11 cellular contexts compared by ENCODE assay signal in genomic region chr1:79079770-79080169, GRCh38.
DNase-seq lines count a peak whose midpoint lies in the region; TF ChIP-seq lines count a peak whose summit lies in the region.
"Had no signal": no experiment of that assay in that cellular context is flagged by ENCODE, and none has a peak within 500 bp of the region (broad histone marks: within the 10 kb centered on the region; RNA-seq: fewer than 3 reads in every experiment).

No MANE protein-coding gene starts in this region.

- no peak overlapping the region for H2BK120ac ChIP-seq in mesendoderm (ENCODE audit: low read depth, low read length)

- no peak overlapping the region for H3K23ac ChIP-seq in mesendoderm (ENCODE audit: low read length)

- H3K4me3 ChIP-seq in mesendoderm (ENCODE audit: low read length) = no peak overlapping the region
- no peak overlapping the region for H3K4me3 ChIP-seq in esophagus squamous epithelium
- H3K4me3 ChIP-seq: upper lobe of left lung had no signal

- H3K79me2 ChIP-seq in mesendoderm (ENCODE audit: control insufficient read depth, insufficient read depth, low read length) = no peaks in the 10 kb centered on the region

- no peak for TF ChIP-seq POLR2A in esophagus squamous epithelium (IDR thresholded peaks at IDR 0.05)

- H3K27ac ChIP-seq in mesendoderm (ENCODE audit: low read depth, low read length) (no peak overlapping the region), esophagus squamous epithelium (no peak overlapping the region)
- H3K27ac ChIP-seq: upper lobe of left lung had no signal

- intact Hi-C loops in esophagus squamous epithelium (cut with DNase I) = no loop called here

- H3K27me3 Mint-ChIP-seq in endothelial cell (ENCODE audit: unreplicated experiment) = no peaks in the 10 kb centered on the region
- H3K27me3 Mint-ChIP-seq: brain, progenitor cell of endocrine pancreas had no signal

- H3K4me2 ChIP-seq in mesendoderm (ENCODE audit: low read length) = no peak overlapping the region

- no peaks in the 10 kb centered on the region for H3K36me3 Mint-ChIP-seq in endothelial cell (ENCODE audit: low read depth, unreplicated experiment)
- H3K36me3 Mint-ChIP-seq: brain had no signal

- peaks cover 32% of the 10 kb centered on the region for H3K4me1 Mint-ChIP-seq in endothelial cell (ENCODE audit: unreplicated experiment)

- no peaks in the 10 kb centered on the region for H3K9me3 ChIP-seq in esophagus squamous epithelium
- H3K9me3 ChIP-seq: upper lobe of left lung had no signal

- H3K27me3 ChIP-seq in mesendoderm (ENCODE audit: insufficient read depth, low read length, poor library complexity) (no peaks in the 10 kb centered on the region), esophagus squamous epithelium (no peaks in the 10 kb centered on the region)
- H3K27me3 ChIP-seq: upper lobe of left lung had no signal

- peaks cover 3% of the 10 kb centered on the region for H3K4me1 ChIP-seq in mesendoderm (ENCODE audit: control insufficient read depth, low read depth, low read length)
- H3K4me1 ChIP-seq in esophagus squamous epithelium = no peaks in the 10 kb centered on the region

- H4K8ac ChIP-seq in mesendoderm (ENCODE audit: low read depth, low read length) = no peak overlapping the region

- H3K9ac ChIP-seq in mesendoderm (ENCODE audit: low read length) = no peak overlapping the region

- no peak overlapping the region for H3K56ac ChIP-seq in mesendoderm (ENCODE audit: low read length)

- peak overlapping the region; percentile 95 for H3K27ac Mint-ChIP-seq in endothelial cell (ENCODE audit: unreplicated experiment)
- H3K27ac Mint-ChIP-seq: progenitor cell of endocrine pancreas had no signal

- no peaks in the 10 kb centered on the region for H3K79me1 ChIP-seq in mesendoderm (ENCODE audit: low read length)

- H4K5ac ChIP-seq in mesendoderm (ENCODE audit: low read length) = no peak overlapping the region

- H3K4me3 Mint-ChIP-seq in endothelial cell (ENCODE audit: unreplicated experiment) = peak overlapping the region; percentile 10
- H3K4me3 Mint-ChIP-seq: brain had no signal

- no peak overlapping the region for H2BK15ac ChIP-seq in mesendoderm (replicated peaks; ENCODE audit: low read depth)

- DNase-seq in DMS 273 treated with DMSO at 0.1 percent for 48 hours (lab: John Stamatoyannopoulos, UW) (peak; percentile 41), MV-4-11 (lab: John Stamatoyannopoulos, UW) (peak; percentile 2), endothelial cell (ENCODE audit: low spot score) (peak; percentile 51), mesendoderm (peak; percentile 91), GM19240 (ENCODE audit: insufficient read length, low spot score) (no peak), esophagus squamous epithelium (lab: John Stamatoyannopoulos, UW) (no peak)
- DNase-seq in stimulated activated CD4-positive, alpha-beta T cell treated with anti-CD3 and anti-CD28 coated beads, Interleukin-4, amount 100 ng/mL, for 1 hour = no peak
- no peak for DNase-seq in effector CD8-positive, alpha-beta T cell (lab: John Stamatoyannopoulos, UW)
- DNase-seq: upper lobe of left lung had no signal

- H3K36me3 ChIP-seq in mesendoderm (ENCODE audit: control insufficient read depth, insufficient read depth, low read length) (no peaks in the 10 kb centered on the region), esophagus squamous epithelium (no peaks in the 10 kb centered on the region)
- H3K36me3 ChIP-seq: upper lobe of left lung had no signal

- TF ChIP-seq CTCF in endothelial cell (IDR thresholded peaks at IDR 0.05; ENCODE audit: unreplicated experiment) (no peak), esophagus squamous epithelium (IDR thresholded peaks at IDR 0.05) (no peak)

- no peaks in the 10 kb centered on the region for H3K9me3 Mint-ChIP-seq in endothelial cell (ENCODE audit: unreplicated experiment)
- H3K9me3 Mint-ChIP-seq: brain had no signal

- no peak overlapping the region for H2AK5ac ChIP-seq in mesendoderm (ENCODE audit: low read length)

- H3K18ac ChIP-seq in mesendoderm (ENCODE audit: low read length) = no peak overlapping the region

- no peak overlapping the region for H2BK5ac ChIP-seq in mesendoderm (ENCODE audit: low read length)

- peak overlapping the region; percentile 36 for H3K4ac ChIP-seq in mesendoderm (ENCODE audit: low read depth, low read length)

Comparison
In these comparisons a context has a peak if more than half of its experiments do, and no peak if none do; other contexts are left out.
1. DNase-seq: peak in DMS 273 treated with DMSO at 0.1 percent for 48 hours (single experiment), MV-4-11 (single experiment), endothelial cell (single experiment) and mesendoderm (single experiment); none in GM19240 (single experiment), esophagus squamous epithelium (single experiment), stimulated activated CD4-positive, alpha-beta T cell treated with anti-CD3 and anti-CD28 coated beads, Interleukin-4, amount 100 ng/mL, for 1 hour (single experiment) and effector CD8-positive, alpha-beta T cell (single experiment).